10 cellular contexts compared by ENCODE assay signal in genomic region chr10:71902351-71902750, GRCh38.
"Had no signal": no experiment of that assay in that cellular context is flagged by ENCODE, and none has a peak within 500 bp of the region (broad histone marks: within the 10 kb centered on the region; RNA-seq: fewer than 3 reads in every experiment).

No MANE protein-coding gene starts in this region.

- H3K4me3 ChIP-seq: GM23248 had no signal

- H3K4me2 ChIP-seq: KMS-11 had no signal

- H3K9me3 Mint-ChIP-seq: H9 had no signal

- H3K36me3 Mint-ChIP-seq: IgD-negative memory B cell had no signal

- DNase-seq: GM23248, GOT3, H9, HCEC 1CT, KBM-7 had no signal

- ATAC-seq: HepG2 had no signal

- H3K27ac ChIP-seq: GM23248, HL-60, KMS-11 had no signal

- H3K4me3 Mint-ChIP-seq: H9, IgD-negative memory B cell had no signal

- H3K27ac Mint-ChIP-seq: H9, IgD-negative memory B cell had no signal

- FAIRE-seq: H54, HepG2 had no signal

- H2AFZ ChIP-seq: GM23248 had no signal

- H3K9ac ChIP-seq: GM23248, KMS-11 had no signal
